Comparison of ENCODE assay signal across 9 cellular contexts in genomic region chr1:116540088-116540487, GRCh38. TPM values are rescaled to one million over a fixed set of nuclear protein-coding genes. Genes with fewer than 3 reads are reported as not detected.
DNase-seq lines count a peak whose midpoint lies in the region; ATAC-seq and TF ChIP-seq lines count a peak whose summit lies in the region.
"Had no signal": no experiment of that assay in that cellular context is flagged by ENCODE, and none has a peak within 500 bp of the region (broad histone marks: within the 10 kb centered on the region; RNA-seq: fewer than 3 reads in every experiment).

No MANE protein-coding gene starts in this region.

- H3K79me2 ChIP-seq in SK-N-SH (ENCODE audit: insufficient read depth) (no peaks in the 10 kb centered on the region), GM23338 (replicated peaks; ENCODE audit: insufficient read depth) (no peaks in the 10 kb centered on the region)

- no peak overlapping the region for H3K4me3 Mint-ChIP-seq in GM23338
- H3K4me3 Mint-ChIP-seq: T-cell had no signal

- no peak overlapping the region for H3K9ac ChIP-seq in SK-N-SH

- POLR2A ChIA-PET in SK-N-SH (lab: Yijun Ruan, JAX): no interaction called here

- H3K9me2 ChIP-seq in SK-N-SH (no peaks in the 10 kb centered on the region), GM23338 (ENCODE audit: insufficient read depth) (no peaks in the 10 kb centered on the region)

- H3K4me1 ChIP-seq in SK-N-SH (ENCODE audit: control insufficient read depth in 1 of 2, insufficient read depth in 2 of 2, low read depth in 1 of 2, low read length in 1 of 2): peaks cover 0 to 7% of the 10 kb centered on the region in 2 experiments; a peak in 1 of 4 replicates
- no peaks in the 10 kb centered on the region for H3K4me1 ChIP-seq in GM23338 (ENCODE audit: insufficient read depth)

- H3K27me3 ChIP-seq in SK-N-SH (ENCODE audit: insufficient read depth) (no peaks in the 10 kb centered on the region), GM23338 (ENCODE audit: insufficient read depth) (no peaks in the 10 kb centered on the region)

- H3K27ac ChIP-seq in epithelial cell of prostate: peak overlapping the region; percentile 93
- H3K27ac ChIP-seq in SK-N-SH (ENCODE audit: low read depth in 2 of 2, low read length in 1 of 2): no peak overlapping the region
- no peak overlapping the region for H3K27ac ChIP-seq in GM23338 (ENCODE audit: low read depth)

- DNase-seq in HT1080 (ENCODE audit: low read depth) (peak; percentile 21), epithelial cell of prostate (ENCODE audit: low read depth, low spot score) (no peak), NCI-H69 (lab: John Stamatoyannopoulos, UW) (no peak), HT-29 (ENCODE audit: low spot score) (no peak), SK-N-SH (no peak), GM23338 (ENCODE audit: low spot score) (no peak)
- DNase-seq: T-cell had no signal

- H3K36me3 ChIP-seq in SK-N-SH (replicated peaks in 1 of 2; ENCODE audit: control insufficient read depth in 1 of 2, insufficient read depth in 2 of 2, low read length in 1 of 2) (peaks cover 2 to 12% of the 10 kb centered on the region in 2 experiments), GM23338 (ENCODE audit: insufficient read depth) (no peaks in the 10 kb centered on the region)

- no peaks in the 10 kb centered on the region for H3K27me3 Mint-ChIP-seq in GM23338 (ENCODE audit: insufficient read depth, low read depth, poor library complexity)
- H3K27me3 Mint-ChIP-seq: T-cell had no signal

- no peak for TF ChIP-seq RAD21 in SK-N-SH (IDR thresholded peaks at IDR 0.05; ENCODE audit: low read length)

- H2AFZ ChIP-seq in SK-N-SH (ENCODE audit: low read depth) (no peak overlapping the region), GM23338 (no peak overlapping the region)

- ATAC-seq in GM18511 (IDR thresholded peaks at IDR 0.05; ENCODE audit: unreplicated experiment) (peak; percentile 64), GM21576 (IDR thresholded peaks at IDR 0.05; ENCODE audit: unreplicated experiment) (peak; percentile 54), GM23338 (no peak)
- ATAC-seq: T-cell had no signal

- H3K4me3 ChIP-seq in SK-N-SH (ENCODE audit: low read depth in 2 of 2, low read length in 1 of 2) (no peak overlapping the region), GM23338 (no peak overlapping the region)

- TF ChIP-seq CTCF in SK-N-SH (IDR thresholded peaks at IDR 0.05): no peak
- no peak for TF ChIP-seq CTCF in GM23338 (conservative IDR thresholded peaks at IDR 0.05; ENCODE audit: low read depth in 2 of 2)

- no peak overlapping the region for H3K27ac Mint-ChIP-seq in GM23338

- no peaks in the 10 kb centered on the region for H3F3A ChIP-seq in SK-N-SH (replicated peaks; ENCODE audit: insufficient read depth)
- H3F3A ChIP-seq in GM23338 (replicated peaks; ENCODE audit: low read depth): no peaks in the 10 kb centered on the region

- H4K20me1 ChIP-seq in SK-N-SH (ENCODE audit: insufficient read depth) (no peaks in the 10 kb centered on the region), GM23338 (replicated peaks; ENCODE audit: insufficient read depth) (no peaks in the 10 kb centered on the region)

- CTCF ChIA-PET in SK-N-SH (lab: Yijun Ruan, JAX): interaction anchor here (0.7 to 1.3 kb wide), 4 partner anchors 14 to 401 kb away, joined by 3 to 6 read pairs (median 4); no protein-coding TSS in a partner anchor

- no peak for TF ChIP-seq EP300 in SK-N-SH (IDR thresholded peaks at IDR 0.05; ENCODE audit: borderline replicate concordance in 1 of 2, low read depth in 1 of 2, low read length in 1 of 2)

- H3K4me1 Mint-ChIP-seq in GM23338: no peaks in the 10 kb centered on the region

- H3K9me3 ChIP-seq in SK-N-SH: no peaks in the 10 kb centered on the region

- H3K4me2 ChIP-seq in SK-N-SH (no peak overlapping the region), GM23338 (no peak overlapping the region)

- peaks cover 14% of the 10 kb centered on the region for H3K36me3 Mint-ChIP-seq in GM23338 (ENCODE audit: low read depth)

- no peaks in the 10 kb centered on the region for H3K9me3 Mint-ChIP-seq in GM23338
- H3K9me3 Mint-ChIP-seq: T-cell had no signal

TF ChIP-seq in SK-N-SH, 30 proteins besides CTCF, POLR2A, EP300 and RAD21:
- TF ChIP-seq, protein P1, sequence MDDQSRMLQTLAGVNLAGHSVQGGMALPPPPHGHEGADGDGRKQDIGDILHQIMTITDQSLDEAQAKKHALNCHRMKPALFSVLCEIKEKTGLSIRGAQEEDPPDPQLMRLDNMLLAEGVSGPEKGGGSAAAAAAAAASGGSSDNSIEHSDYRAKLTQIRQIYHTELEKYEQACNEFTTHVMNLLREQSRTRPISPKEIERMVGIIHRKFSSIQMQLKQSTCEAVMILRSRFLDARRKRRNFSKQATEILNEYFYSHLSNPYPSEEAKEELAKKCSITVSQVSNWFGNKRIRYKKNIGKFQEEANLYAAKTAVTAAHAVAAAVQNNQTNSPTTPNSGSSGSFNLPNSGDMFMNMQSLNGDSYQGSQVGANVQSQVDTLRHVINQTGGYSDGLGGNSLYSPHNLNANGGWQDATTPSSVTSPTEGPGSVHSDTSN (IDR thresholded peaks at IDR 0.05): no peak
- TF ChIP-seq, protein P2, sequence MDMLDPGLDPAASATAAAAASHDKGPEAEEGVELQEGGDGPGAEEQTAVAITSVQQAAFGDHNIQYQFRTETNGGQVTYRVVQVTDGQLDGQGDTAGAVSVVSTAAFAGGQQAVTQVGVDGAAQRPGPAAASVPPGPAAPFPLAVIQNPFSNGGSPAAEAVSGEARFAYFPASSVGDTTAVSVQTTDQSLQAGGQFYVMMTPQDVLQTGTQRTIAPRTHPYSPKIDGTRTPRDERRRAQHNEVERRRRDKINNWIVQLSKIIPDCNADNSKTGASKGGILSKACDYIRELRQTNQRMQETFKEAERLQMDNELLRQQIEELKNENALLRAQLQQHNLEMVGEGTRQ (IDR thresholded peaks at IDR 0.05; ENCODE audit: borderline replicate concordance, low read depth, low read length): no peak
- TF ChIP-seq NFIC (IDR thresholded peaks at IDR 0.05; ENCODE audit: borderline replicate concordance) (no peak), CHD2 (IDR thresholded peaks at IDR 0.05; ENCODE audit: low read length, partially characterized antibody) (no peak), POLR2AphosphoS5 (IDR thresholded peaks at IDR 0.05; ENCODE audit: low read depth, low read length) (no peak), RCOR1 (IDR thresholded peaks at IDR 0.05; ENCODE audit: low read length) (no peak)
TF ChIP-seq in SK-N-SH: peak in this region for 0.

TF ChIP-seq in GM23338, 12 proteins besides CTCF, POLR2A, EP300 and RAD21:
- TF ChIP-seq ZNF331 (CRISPR knock-in tag; IDR thresholded peaks at IDR 0.05; ENCODE audit: low read depth) (no peak), STAT1 (IDR thresholded peaks at IDR 0.05; ENCODE audit: unreplicated experiment) (no peak), NANOG (IDR thresholded peaks at IDR 0.05; ENCODE audit: borderline replicate concordance) (no peak), EZH2phosphoT487 (IDR thresholded peaks at IDR 0.05; ENCODE audit: unreplicated experiment) (no peak), POLR2AphosphoS5 (IDR thresholded peaks at IDR 0.05; ENCODE audit: low read depth) (no peak), REST (IDR thresholded peaks at IDR 0.05; ENCODE audit: unreplicated experiment) (no peak)

RNA-seq across cellular contexts. Expression of gene CD58, which starts 30.7 kb away (rescaled TPM):
- 33.5 and 43.8 TPM in 2 replicates for total RNA-seq in HT1080 (2014; rRNA removed; shearing (Covaris generic))
- polyA plus RNA-seq in HT1080 (2015; cell fraction: cytosol; rRNA removed): 40.4 and 45.5 TPM in 2 replicates
- polyA plus RNA-seq in HT1080 (2015; cell fraction: nucleus; rRNA removed): 33.8 and 44.3 TPM in 2 replicates
- total RNA-seq in HT-29 (2014; rRNA removed; shearing (Covaris generic)): 8.0 and 20.1 TPM in 2 replicates
- polyA plus RNA-seq in SK-N-SH (2012; rRNA removed) (18.1 and 25.9 TPM in 2 replicates), GM23338 (2016; fragmentation: Nextera tagmentation; extraction: Ambion mirVana) (11.6 and 12.5 TPM in 2 replicates)
- polyA plus RNA-seq in SK-N-SH (2012; cell fraction: cytosol; rRNA removed): 27.7 and 30.0 TPM in 2 replicates
- 6.1 and 18.3 TPM in 2 replicates for polyA plus RNA-seq in SK-N-SH (2012; cell fraction: nucleus; rRNA removed)
- 9.2 and 10.3 TPM in 2 replicates for total RNA-seq in GM23338 (2014; rRNA removed; shearing (Covaris generic))
